8 cellular contexts compared by ENCODE assay signal in the genomic region with DNA sequence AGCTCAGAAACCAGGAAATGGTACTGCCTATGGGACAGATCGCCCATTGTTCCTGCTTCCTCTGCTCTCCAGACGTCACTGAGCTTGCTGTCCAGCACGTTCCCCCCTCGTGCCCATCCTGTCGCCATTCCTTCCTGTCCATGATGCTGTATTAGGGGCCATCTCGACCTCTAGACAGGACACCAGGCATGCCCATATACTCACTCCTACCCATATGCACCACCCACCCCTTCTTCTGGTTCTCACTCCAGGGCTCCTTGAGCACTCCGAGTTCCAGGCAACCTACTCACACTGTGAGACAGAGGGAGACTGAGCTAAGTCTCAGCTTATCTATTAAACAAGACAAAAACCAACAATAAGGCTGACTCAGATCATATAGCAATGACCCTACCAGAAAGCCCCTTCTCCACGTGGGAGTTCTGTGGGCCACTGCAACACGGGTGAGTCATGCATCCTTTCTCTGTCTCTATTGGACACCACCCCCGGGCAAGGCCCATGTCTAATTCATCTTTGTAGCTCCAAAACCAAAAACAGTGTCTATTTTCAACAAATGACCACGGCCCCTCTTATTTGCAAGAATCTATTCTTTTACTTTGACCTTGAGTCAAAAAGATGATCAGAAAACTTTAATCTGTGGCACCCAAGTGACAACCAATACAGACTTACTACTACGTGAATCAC.
DNase-seq lines count a peak whose midpoint lies in the region; ATAC-seq and TF ChIP-seq lines count a peak whose summit lies in the region.

No MANE protein-coding gene starts in this region.

- peak; percentile 48 for DNase-seq in AG08396 (ENCODE audit: low spot score)
- DNase-seq in MV-4-11 (lab: John Stamatoyannopoulos, UW), result peak; percentile 29
- peak; percentile 72 for DNase-seq in epithelial cell of esophagus (ENCODE audit: low read depth)
- DNase-seq in nucleus accumbens (lab: John Stamatoyannopoulos, UW), result peak in 39 of 56 donors; percentile 17 to 79 (median 57)
- no peak for DNase-seq in GM19240 (ENCODE audit: insufficient read length, low spot score)

- TF ChIP-seq CTCF in epithelial cell of esophagus (IDR thresholded peaks at IDR 0.05; ENCODE audit: insufficient read depth, low read depth, low read length, missing control alignments), result no peak

- H3K4me3 ChIP-seq in epithelial cell of esophagus (ENCODE audit: low read length), result no peak overlapping the region

- ATAC-seq in GM19452 (IDR thresholded peaks at IDR 0.05; ENCODE audit: unreplicated experiment) (peak; percentile 75), GM21390 (IDR thresholded peaks at IDR 0.05; ENCODE audit: unreplicated experiment) (no peak), HG03457 (IDR thresholded peaks at IDR 0.05; ENCODE audit: unreplicated experiment) (no peak)
